ENCODE assay signal across 19 cellular contexts in the genomic region with DNA sequence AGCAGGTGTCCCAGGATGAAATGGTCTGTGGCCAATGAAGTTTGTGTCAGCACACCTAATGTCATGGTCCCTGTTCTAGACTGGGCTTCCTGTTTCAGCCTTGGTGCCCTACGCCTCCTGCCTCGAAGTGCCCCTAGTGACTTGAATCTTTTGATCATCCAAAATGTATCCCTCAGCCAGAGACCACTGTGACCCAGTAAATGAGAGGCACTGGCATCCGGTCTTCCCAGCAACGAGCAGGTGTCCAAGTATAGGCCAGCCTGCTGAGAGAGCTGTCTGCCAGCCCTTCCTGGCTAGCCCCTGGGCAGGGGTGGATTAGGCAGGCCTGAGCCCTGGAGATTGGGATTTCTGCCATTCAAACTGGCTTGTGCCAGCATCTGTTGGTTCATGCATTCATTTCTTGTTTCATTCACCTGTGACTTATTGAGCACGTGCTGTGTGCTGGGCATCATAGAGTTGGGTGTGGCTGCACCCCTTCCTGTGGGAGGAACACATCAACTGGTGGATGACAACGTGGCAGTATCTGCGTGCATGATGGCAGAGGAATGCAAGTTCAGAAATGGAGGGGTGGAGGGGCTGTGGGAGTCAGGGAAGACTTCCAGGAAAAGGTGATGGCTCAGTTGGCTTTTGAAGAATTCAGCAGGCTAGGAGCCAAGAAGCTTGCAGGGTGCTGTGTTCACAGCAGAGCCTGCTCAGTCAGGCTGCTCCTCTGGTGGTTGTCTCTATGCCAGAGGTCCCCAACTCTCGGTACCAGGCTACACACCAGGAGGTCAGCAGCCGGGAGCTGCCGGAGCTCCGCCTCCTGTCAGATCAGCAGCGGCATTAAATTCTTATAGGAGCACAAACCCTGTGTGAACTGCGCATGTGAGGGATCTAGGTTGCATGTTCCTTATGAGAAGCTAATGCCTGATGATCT. TPM values are rescaled to one million over a fixed set of nuclear protein-coding genes. Genes with fewer than 3 reads are reported as not detected.
DNase-seq lines count a peak whose midpoint lies in the region; FAIRE-seq and TF ChIP-seq lines count a peak whose summit lies in the region.
"Had no signal": no experiment of that assay in that cellular context is flagged by ENCODE, and none has a peak within 500 bp of the region (broad histone marks: within the 10 kb centered on the region; RNA-seq: fewer than 3 reads in every experiment).

No MANE protein-coding gene starts in this region.

- no peak overlapping the region for H3K4me3 ChIP-seq in choroid plexus epithelial cell (ENCODE audit: low read depth, low read length)
- no peak overlapping the region for H3K4me3 ChIP-seq in neuronal stem cell (ENCODE audit: low read length in 2 of 2)
- H3K4me3 ChIP-seq: BLaER1, prostate gland, tibial nerve had no signal

- no peaks in the 10 kb centered on the region for H3K4me1 ChIP-seq in neuronal stem cell (ENCODE audit: control insufficient read depth in 2 of 2, insufficient read depth in 1 of 2, low read depth in 1 of 2, low read length in 2 of 2)
- H3K4me1 ChIP-seq: prostate gland, tibial nerve had no signal

- no peak overlapping the region for H4K91ac ChIP-seq in neuronal stem cell (ENCODE audit: low read depth, low read length, poor library complexity)

- H2BK120ac ChIP-seq in neuronal stem cell (ENCODE audit: low read depth, low read length): peak overlapping the region; percentile 30

- no peak overlapping the region for H3K27ac ChIP-seq in neuronal stem cell (replicated peaks; ENCODE audit: low read length)
- H3K27ac ChIP-seq: BLaER1, prostate gland, tibial nerve, VCaP had no signal

- H3K14ac ChIP-seq in neuronal stem cell (ENCODE audit: low read length): no peak overlapping the region

- H2AFZ ChIP-seq in neuronal stem cell (ENCODE audit: low read length): no peak overlapping the region

- no peak overlapping the region for H3K4ac ChIP-seq in neuronal stem cell (ENCODE audit: low read length)

- FAIRE-seq in frontal cortex (lab: Jason Lieb, UNC): no peak
- FAIRE-seq: D721Med had no signal

- no peak overlapping the region for H3K18ac ChIP-seq in neuronal stem cell (ENCODE audit: low read length)

- no peak overlapping the region for H3K23ac ChIP-seq in neuronal stem cell (ENCODE audit: low read depth, low read length, poor library complexity)

- no peak overlapping the region for H4K8ac ChIP-seq in neuronal stem cell (ENCODE audit: low read depth, low read length)

- WGBS in neuronal stem cell (ENCODE audit: extremely low coverage in 2 of 2, insufficient read length in 2 of 2, insufficient replicate concordance in 1 of 2), 2 donors: no CpG with 5 or more reads among the region's 13 CpGs

- H2BK12ac ChIP-seq in neuronal stem cell (ENCODE audit: low read length): no peak overlapping the region

- no peak for TF ChIP-seq CTCF in choroid plexus epithelial cell (conservative IDR thresholded peaks at IDR 0.05; ENCODE audit: low read depth, low read length)

- no peak overlapping the region for H2BK15ac ChIP-seq in neuronal stem cell (ENCODE audit: low read length)

- H3K9me3 ChIP-seq in neuronal stem cell (replicated peaks in 1 of 2; ENCODE audit: control insufficient read depth in 2 of 2, insufficient read depth in 1 of 2, low read depth in 1 of 2, low read length in 2 of 2): no peaks in the 10 kb centered on the region
- H3K9me3 ChIP-seq: BLaER1, prostate gland, tibial nerve had no signal

- no peak overlapping the region for H2BK5ac ChIP-seq in neuronal stem cell (ENCODE audit: low read length)

- no peaks in the 10 kb centered on the region for H3K79me1 ChIP-seq in neuronal stem cell (ENCODE audit: low read depth, low read length)

- no peaks in the 10 kb centered on the region for H3K36me3 ChIP-seq in neuronal stem cell (replicated peaks in 1 of 2; ENCODE audit: control insufficient read depth in 2 of 2, insufficient read depth in 2 of 2, low read length in 2 of 2)
- H3K36me3 ChIP-seq: BLaER1, prostate gland, tibial nerve had no signal

- peak overlapping the region; percentile 13 for H3K9ac ChIP-seq in neuronal stem cell (ENCODE audit: low read depth, low read length, poor library complexity)
- H3K9ac ChIP-seq: BLaER1 had no signal

- DNase-seq in G401 (ENCODE audit: low spot score) (peak; percentile 48), LoVo (ENCODE audit: low spot score) (peak; percentile 9), choroid plexus epithelial cell (ENCODE audit: low read depth) (peak; percentile 69), neuronal stem cell (ENCODE audit: low spot score) (no peak), NCI-H1048 (lab: John Stamatoyannopoulos, UW) (no peak), NCI-H2196 treated with DMSO at 0.1 percent for 48 hours (lab: John Stamatoyannopoulos, UW; ENCODE audit: unreplicated experiment) (no peak), activated gamma-delta T cell treated with Interleukin-2 at 50 U/mL for 16 hours (no peak), frontal cortex (ENCODE audit: low spot score in 2 of 2) (no peak)
- DNase-seq: activated CD8-positive, alpha-beta T cell treated with anti-CD3 and anti-CD28 coated beads, Interleukin-2, amount 10 ng/mL, durations not matched to agents 7 days and 5 days; amygdala; GOT3; KG1; natural killer cell; NCI-H146 had no signal

- H3K27me3 ChIP-seq in neuronal stem cell (ENCODE audit: control insufficient read depth in 3 of 3, insufficient read depth in 3 of 3, low read depth in 1 of 3, low read length in 3 of 3): peaks cover 0 to 11% (median 0%) of the 10 kb centered on the region in 3 experiments
- H3K27me3 ChIP-seq: BLaER1, tibial nerve had no signal

- in situ Hi-C loops in G401 (cut with HindIII; ENCODE audit: low sequenced_read_pairs): no loop called here

- no peak overlapping the region for H3K4me2 ChIP-seq in neuronal stem cell (ENCODE audit: insufficient read depth, low read length, poor library complexity, severe bottlenecking)
- H3K4me2 ChIP-seq: BLaER1 had no signal

- H2AK5ac ChIP-seq in neuronal stem cell (ENCODE audit: low read depth, low read length): no peak overlapping the region

RNA-seq across cellular contexts. Expression of a gene that starts 21.6 kb away (rescaled TPM):
- not detected in 2 replicates for total RNA-seq in G401 (2014; rRNA removed; shearing (Covaris generic))
- 0.35 TPM for polyA plus RNA-seq in neuronal stem cell (2013, experiment 1 of 2)
- 0.39 TPM for polyA plus RNA-seq in neuronal stem cell (2013, experiment 2 of 2)
- 0.41 TPM for total RNA-seq in frontal cortex
- total RNA-seq: natural killer cell had no signal

Comparison
In these comparisons a context has a peak if more than half of its experiments do, and no peak if none do; other contexts are left out.
1. DNase-seq: peak in G401 (single experiment), LoVo (single experiment) and choroid plexus epithelial cell (single experiment); none in neuronal stem cell (single experiment), NCI-H1048 (single experiment), NCI-H2196 treated with DMSO at 0.1 percent for 48 hours (single experiment), activated gamma-delta T cell treated with Interleukin-2 at 50 U/mL for 16 hours (single experiment) and frontal cortex (0 of 2).